In genomic region chr3:35932995-35933394, GRCh38 we compare ENCODE assay signal across 10 cellular contexts.
DNase-seq lines count a peak whose midpoint lies in the region; ATAC-seq, FAIRE-seq and TF ChIP-seq lines count a peak whose summit lies in the region.
"Had no signal": no experiment of that assay in that cellular context is flagged by ENCODE, and none has a peak within 500 bp of the region (broad histone marks: within the 10 kb centered on the region; RNA-seq: fewer than 3 reads in every experiment).

No MANE protein-coding gene starts in this region.

- no peak for TF ChIP-seq EP300 in gastroesophageal sphincter (IDR thresholded peaks at IDR 0.05)

- H3K4me1 ChIP-seq in fibroblast of lung (ENCODE audit: control insufficient read depth, extremely low read depth, insufficient read depth, low read length) (no peaks in the 10 kb centered on the region), gastroesophageal sphincter (no peaks in the 10 kb centered on the region)

- H3K9ac ChIP-seq in fibroblast of lung (ENCODE audit: insufficient read depth, low read length): no peak overlapping the region

- TF ChIP-seq POLR2A in gastroesophageal sphincter (IDR thresholded peaks at IDR 0.05): no peak

- H3K79me2 ChIP-seq in fibroblast of lung (ENCODE audit: control insufficient read depth, insufficient read depth, low read length): no peaks in the 10 kb centered on the region

- H3K9me3 ChIP-seq in fibroblast of lung (ENCODE audit: control insufficient read depth, insufficient read depth, low read depth, low read length) (no peaks in the 10 kb centered on the region), gastroesophageal sphincter (no peaks in the 10 kb centered on the region)

- ATAC-seq in sciatic nerve (no peak), gastroesophageal sphincter (no peak), HG03097 (IDR thresholded peaks at IDR 0.05; ENCODE audit: low FRiP score, unreplicated experiment) (no peak), HG03439 (IDR thresholded peaks at IDR 0.05; ENCODE audit: unreplicated experiment) (no peak)

- H3K27ac ChIP-seq in fibroblast of lung (ENCODE audit: insufficient read depth, low read length): no peak overlapping the region
- H3K27ac ChIP-seq in gastroesophageal sphincter: no peak overlapping the region
- H3K27ac ChIP-seq: 22Rv1 had no signal

- H4K20me1 ChIP-seq in fibroblast of lung (ENCODE audit: control insufficient read depth, extremely low read depth, insufficient read depth, low read length): no peaks in the 10 kb centered on the region

- WGBS in gastroesophageal sphincter (ENCODE audit: low coverage in 1 of 2), 2 donors: 21 to 30% methylated on average over 6 of the region's 6 CpGs

- H3K36me3 ChIP-seq in fibroblast of lung (ENCODE audit: control insufficient read depth, insufficient read depth, low read length): no peaks in the 10 kb centered on the region
- no peaks in the 10 kb centered on the region for H3K36me3 ChIP-seq in gastroesophageal sphincter

- peak; percentile 94 for FAIRE-seq in RCC 7860 (lab: Jason Lieb, UNC)
- FAIRE-seq: TTC549 had no signal

- no peak overlapping the region for H2AFZ ChIP-seq in fibroblast of lung (ENCODE audit: low read length)

- intact Hi-C loops in sciatic nerve (cut with DNase I): no loop called here

- DNase-seq in DMS 273 (lab: John Stamatoyannopoulos, UW; ENCODE audit: unreplicated experiment): peak; percentile 28
- no peak for DNase-seq in DMS 273 treated with DMSO at 0.1 percent for 48 hours (lab: John Stamatoyannopoulos, UW)
- peak; percentile 88 for DNase-seq in RCC 7860 (ENCODE audit: low spot score)
- peak; percentile 89 to 92 for DNase-seq in fibroblast of lung (ENCODE audit: low read depth in 2 of 2)
- peak; percentile 60 for DNase-seq in sciatic nerve (ENCODE audit: low spot score)

- peak overlapping the region; percentile 4 for H3K4me2 ChIP-seq in fibroblast of lung (ENCODE audit: extremely low read depth, insufficient read depth, low read length)

- TF ChIP-seq CTCF in fibroblast of lung (conservative IDR thresholded peaks at IDR 0.05 in 1 of 2, IDR thresholded peaks at IDR 0.05 in 1 of 2; ENCODE audit: low read depth in 1 of 2, low read length in 2 of 2): no peak
- no peak for TF ChIP-seq CTCF in gastroesophageal sphincter (IDR thresholded peaks at IDR 0.05)

- H3K4me3 ChIP-seq in fibroblast of lung (replicated peaks in 1 of 4; ENCODE audit: control extremely low read depth in 1 of 4, insufficient read depth in 1 of 4, low read depth in 3 of 4, low read length in 4 of 4) (no peak overlapping the region), gastroesophageal sphincter (no peak overlapping the region)

- H3K27me3 ChIP-seq in fibroblast of lung (ENCODE audit: control insufficient read depth, insufficient read depth, low read length): no peaks in the 10 kb centered on the region
- no peaks in the 10 kb centered on the region for H3K27me3 ChIP-seq in gastroesophageal sphincter
